Comparison of ENCODE assay signal across 8 cellular contexts in the genomic region with DNA sequence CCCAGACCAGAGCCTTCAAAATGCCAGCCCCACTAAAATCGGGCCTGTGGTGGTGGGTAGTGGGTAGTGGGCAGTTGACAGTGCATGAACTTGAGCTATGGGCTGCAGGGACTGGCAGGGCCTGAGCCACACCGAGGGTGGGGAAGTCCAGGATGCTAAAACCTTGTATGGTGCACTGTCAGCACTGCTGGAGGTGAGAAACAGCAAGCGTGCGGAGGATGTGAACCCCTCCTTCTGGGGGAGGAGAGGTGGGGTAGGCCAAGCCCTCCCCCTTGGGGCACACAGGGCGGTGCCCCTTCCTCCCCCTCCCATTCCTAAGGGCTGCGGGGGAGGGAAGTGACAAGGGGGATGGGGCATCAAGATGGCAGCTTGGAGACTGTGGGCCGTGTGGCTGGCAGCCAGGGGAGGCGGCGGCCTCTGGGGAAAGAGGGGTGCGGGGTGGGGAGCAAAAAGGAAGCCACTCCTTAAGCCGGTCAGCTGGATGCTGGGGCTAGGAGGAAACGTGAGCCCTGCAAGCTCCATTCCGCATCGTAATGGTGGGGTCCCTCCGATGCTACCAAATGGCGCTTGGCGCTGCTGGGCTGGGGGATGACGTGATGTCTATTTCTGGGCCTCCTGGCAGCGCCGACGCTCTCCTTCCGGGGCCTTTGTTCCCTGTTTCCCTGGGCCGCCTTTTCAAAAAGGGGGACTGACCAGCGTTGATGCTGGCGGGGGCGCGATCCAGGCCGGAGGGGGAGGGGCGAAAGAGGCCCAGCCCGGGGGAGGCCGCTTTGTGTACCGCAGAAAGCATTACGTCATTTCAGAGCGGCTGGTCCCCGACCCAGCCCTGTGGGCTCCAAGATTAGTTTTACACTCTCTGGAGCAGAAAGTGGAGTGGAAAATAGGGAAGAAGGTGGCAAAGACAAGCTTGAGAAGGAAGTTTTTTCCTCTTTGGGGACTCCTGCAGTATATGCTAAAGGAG. TPM values are rescaled to one million over a fixed set of nuclear protein-coding genes. Genes with fewer than 3 reads are reported as not detected.
DNase-seq lines count a peak whose midpoint lies in the region; ATAC-seq and TF ChIP-seq lines count a peak whose summit lies in the region.

No MANE protein-coding gene starts in this region.

- TF ChIP-seq CTCF in GM13977 (IDR thresholded peaks at IDR 0.05; ENCODE audit: extremely low read depth, insufficient read depth, missing control alignments): no peak

- intact Hi-C loops in left ventricle myocardium superior (cut with micrococcal nuclease): no loop called here
- intact Hi-C loops in posterior vena cava (cut with DNase I): no loop called here

- DNase-seq in GM13977 (ENCODE audit: low spot score): peak; percentile 76
- peak; percentile 94 for DNase-seq in MG63
- peak; percentile 66 for DNase-seq in amniotic epithelial cell (ENCODE audit: low read depth)
- DNase-seq in left ventricle myocardium superior: peak; percentile 91
- peak; percentile 96 for DNase-seq in posterior vena cava (ENCODE audit: low spot score)

- in situ Hi-C loops in GM13977 (cut with MboI; ENCODE audit: low pct_unique_long_range_greater_than_20kb, low sequenced_read_pairs, unreplicated experiment): no loop called here

- no peaks in the 10 kb centered on the region for H3K9me3 ChIP-seq in MG63

- ATAC-seq in SK-N-SH treated with all-trans-retinoic acid at 6 μM for 48 hours (peak; percentile 60), left ventricle myocardium superior (peak; percentile 68), GM21390 (IDR thresholded peaks at IDR 0.05; ENCODE audit: unreplicated experiment) (no peak), GM21447 (IDR thresholded peaks at IDR 0.05; ENCODE audit: unreplicated experiment) (no peak)

- no peaks in the 10 kb centered on the region for H3K27me3 ChIP-seq in MG63

- H3K36me3 ChIP-seq in MG63: peaks cover 21% of the 10 kb centered on the region

- H3K4me3 ChIP-seq in MG63: peak overlapping the region; percentile 52

TF ChIP-seq in SK-N-SH treated with all-trans-retinoic acid at 6 μM for 48 hours, 23 proteins besides CTCF, POLR2A, EP300 and RAD21:
- peak; percentile 49; the same call in 1 of the 2 replicates for TF ChIP-seq ZFP30 (CRISPR knock-in tag; IDR thresholded peaks at IDR 0.05)
- TF ChIP-seq, protein P1, sequence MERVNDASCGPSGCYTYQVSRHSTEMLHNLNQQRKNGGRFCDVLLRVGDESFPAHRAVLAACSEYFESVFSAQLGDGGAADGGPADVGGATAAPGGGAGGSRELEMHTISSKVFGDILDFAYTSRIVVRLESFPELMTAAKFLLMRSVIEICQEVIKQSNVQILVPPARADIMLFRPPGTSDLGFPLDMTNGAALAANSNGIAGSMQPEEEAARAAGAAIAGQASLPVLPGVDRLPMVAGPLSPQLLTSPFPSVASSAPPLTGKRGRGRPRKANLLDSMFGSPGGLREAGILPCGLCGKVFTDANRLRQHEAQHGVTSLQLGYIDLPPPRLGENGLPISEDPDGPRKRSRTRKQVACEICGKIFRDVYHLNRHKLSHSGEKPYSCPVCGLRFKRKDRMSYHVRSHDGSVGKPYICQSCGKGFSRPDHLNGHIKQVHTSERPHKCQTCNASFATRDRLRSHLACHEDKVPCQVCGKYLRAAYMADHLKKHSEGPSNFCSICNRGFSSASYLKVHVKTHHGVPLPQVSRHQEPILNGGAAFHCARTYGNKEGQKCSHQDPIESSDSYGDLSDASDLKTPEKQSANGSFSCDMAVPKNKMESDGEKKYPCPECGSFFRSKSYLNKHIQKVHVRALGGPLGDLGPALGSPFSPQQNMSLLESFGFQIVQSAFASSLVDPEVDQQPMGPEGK (CRISPR knock-in tag; IDR thresholded peaks at IDR 0.05; ENCODE audit: borderline replicate concordance): peak; percentile 72; the same call in 1 of the 2 replicates
- TF ChIP-seq, protein P2, sequence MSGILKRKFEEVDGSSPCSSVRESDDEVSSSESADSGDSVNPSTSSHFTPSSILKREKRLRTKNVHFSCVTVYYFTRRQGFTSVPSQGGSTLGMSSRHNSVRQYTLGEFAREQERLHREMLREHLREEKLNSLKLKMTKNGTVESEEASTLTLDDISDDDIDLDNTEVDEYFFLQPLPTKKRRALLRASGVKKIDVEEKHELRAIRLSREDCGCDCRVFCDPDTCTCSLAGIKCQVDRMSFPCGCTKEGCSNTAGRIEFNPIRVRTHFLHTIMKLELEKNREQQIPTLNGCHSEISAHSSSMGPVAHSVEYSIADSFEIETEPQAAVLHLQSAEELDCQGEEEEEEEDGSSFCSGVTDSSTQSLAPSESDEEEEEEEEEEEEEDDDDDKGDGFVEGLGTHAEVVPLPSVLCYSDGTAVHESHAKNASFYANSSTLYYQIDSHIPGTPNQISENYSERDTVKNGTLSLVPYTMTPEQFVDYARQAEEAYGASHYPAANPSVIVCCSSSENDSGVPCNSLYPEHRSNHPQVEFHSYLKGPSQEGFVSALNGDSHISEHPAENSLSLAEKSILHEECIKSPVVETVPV (CRISPR knock-in tag; IDR thresholded peaks at IDR 0.05): no peak

RNA-seq across cellular contexts. Expression of a gene that starts 0.8 kb away (rescaled TPM):
- total RNA-seq in MG63 (2014; rRNA removed; shearing (Covaris generic); ENCODE audit: low replicate concordance): 47.9 and 48.6 TPM in 2 replicates
- total RNA-seq in left ventricle myocardium superior (6.6 TPM), posterior vena cava (10 to 100 TPM; 20.8 to 23.9 TPM)

RNA-seq across cellular contexts. Expression of a gene that starts 3.1 kb away (rescaled TPM):
- total RNA-seq in MG63 (2014; rRNA removed; shearing (Covaris generic); ENCODE audit: low replicate concordance): 11.6 and 15.6 TPM in 2 replicates
- total RNA-seq in left ventricle myocardium superior (20.3 TPM), posterior vena cava (10 to 100 TPM; 44.3 to 48.2 TPM)

RNA-seq across cellular contexts. Expression of a gene that starts 51.0 kb away (rescaled TPM):
- total RNA-seq in MG63 (2014; rRNA removed; shearing (Covaris generic); ENCODE audit: low replicate concordance): 43.4 and 54.6 TPM in 2 replicates
- 18.7 TPM for total RNA-seq in left ventricle myocardium superior
- total RNA-seq in posterior vena cava: 10 to 100 TPM; 34.1 to 36.2 TPM

Comparison
In these comparisons a context has a peak if more than half of its experiments do, and no peak if none do; other contexts are left out.
1. ATAC-seq: peak in SK-N-SH treated with all-trans-retinoic acid at 6 μM for 48 hours (single experiment) and left ventricle myocardium superior (single experiment); none in GM21390 (single experiment) and GM21447 (single experiment).
2. Peak in every context shown above with its lines, with median percentiles within 50 percentile points of each other: DNase-seq.